In the genomic region with DNA sequence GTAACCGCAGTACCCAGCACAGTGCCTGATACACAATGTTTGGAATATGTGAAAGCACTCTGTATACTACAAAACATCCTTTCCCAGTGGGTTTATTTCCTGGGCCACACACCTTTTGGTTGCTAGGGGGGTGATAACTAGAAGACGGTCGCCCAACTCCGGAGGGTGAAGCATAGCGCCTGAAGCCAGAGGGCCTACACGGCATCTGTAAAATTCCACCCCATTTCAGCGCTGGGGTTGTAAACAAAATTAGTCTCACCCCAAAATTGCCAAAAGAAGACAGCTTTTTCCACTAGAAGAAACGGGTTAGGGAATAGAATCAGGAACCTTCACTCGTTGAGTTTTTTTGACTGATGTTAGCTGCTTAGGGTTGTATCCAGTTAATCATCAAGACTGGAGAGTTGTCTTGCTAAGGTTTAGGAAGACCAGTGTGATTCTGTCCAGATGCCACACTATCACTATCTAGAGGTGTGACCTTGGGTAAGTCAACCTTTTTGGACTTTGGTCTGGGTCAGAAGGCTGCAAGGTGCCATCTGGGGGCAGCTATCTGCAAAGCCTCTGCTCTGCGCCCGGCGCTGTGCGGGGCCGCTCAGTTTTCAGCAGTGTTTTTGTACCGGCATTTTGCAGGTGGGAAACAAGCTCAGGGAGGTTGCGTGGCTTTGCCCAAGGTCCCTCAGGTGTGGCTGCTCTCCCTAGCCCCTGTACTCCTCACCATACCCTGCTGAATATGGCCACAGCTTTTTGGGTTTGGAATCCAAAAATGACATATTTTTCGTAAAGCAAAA, we compare ENCODE assay signal across 8 cellular contexts. TPM values are rescaled to one million over a fixed set of nuclear protein-coding genes. Genes with fewer than 3 reads are reported as not detected.
DNase-seq lines count a peak whose midpoint lies in the region; ATAC-seq and TF ChIP-seq lines count a peak whose summit lies in the region.

No MANE protein-coding gene starts in this region.

- H3K4me3 Mint-ChIP-seq in activated naive CD4-positive, alpha-beta T cell treated with anti-CD3 and anti-CD28 coated beads for 36 hours, result peak overlapping the region; percentile 88
- peak overlapping the region; percentile 93 for H3K4me3 Mint-ChIP-seq in type B pancreatic cell

- H2BK5ac ChIP-seq in mesenchymal stem cell (ENCODE audit: low read depth, low read length, poor library complexity, severe bottlenecking), result no peak overlapping the region

- intact Hi-C loops in activated naive CD4-positive, alpha-beta T cell treated with anti-CD3 and anti-CD28 coated beads for 36 hours (cut with micrococcal nuclease), result no loop called here
- intact Hi-C loops in body of pancreas (cut with DNase I), result no loop called here

- H3K4me2 ChIP-seq in mesenchymal stem cell (ENCODE audit: low read length, poor library complexity, severe bottlenecking), result peak overlapping the region; percentile 63

- no peak for DNase-seq in activated naive CD4-positive, alpha-beta T cell treated with anti-CD3 and anti-CD28 coated beads for 36 hours
- no peak for DNase-seq in activated naive CD4-positive, alpha-beta T cell (lab: John Stamatoyannopoulos, UW)
- DNase-seq in body of pancreas (no peak), mesenchymal stem cell (no peak), type B pancreatic cell (ENCODE audit: extremely low spot score, unreplicated experiment) (no peak), NCI-H345 (lab: John Stamatoyannopoulos, UW) (no peak), NAMALWA (ENCODE audit: low spot score) (no peak)

- TF ChIP-seq CTCF in body of pancreas (IDR thresholded peaks at IDR 0.05), result no peak
- TF ChIP-seq CTCF in type B pancreatic cell (conservative IDR thresholded peaks at IDR 0.05), result no peak

- 53 to 60% methylated on average over 16 to 17 of the region's 17 CpGs for WGBS in body of pancreas, 2 donors
- WGBS in mesenchymal stem cell, result 97% methylated on average over 16 of the region's 17 CpGs

- no peak overlapping the region for H2AFZ ChIP-seq in mesenchymal stem cell (ENCODE audit: low read depth, low read length)

- H3K27me3 Mint-ChIP-seq in activated naive CD4-positive, alpha-beta T cell treated with anti-CD3 and anti-CD28 coated beads for 36 hours (ENCODE audit: low read depth), result no peaks in the 10 kb centered on the region
- H3K27me3 Mint-ChIP-seq in type B pancreatic cell, result peaks cover 8% of the 10 kb centered on the region

- ATAC-seq in body of pancreas, result no peak
- no peak for ATAC-seq in GM21619 (IDR thresholded peaks at IDR 0.05; ENCODE audit: unreplicated experiment)

- peak overlapping the region in 1 of 2 experiments; percentile 85 for H3K4ac ChIP-seq in mesenchymal stem cell (ENCODE audit: low read depth in 1 of 2, low read length in 2 of 2)

- H4K91ac ChIP-seq in mesenchymal stem cell (ENCODE audit: low read length), result no peak overlapping the region

- H3K36me3 ChIP-seq in body of pancreas (replicated peaks in 1 of 2; ENCODE audit: insufficient read depth in 1 of 2, low read depth in 2 of 2) (no peaks in the 10 kb centered on the region), mesenchymal stem cell (ENCODE audit: control insufficient read depth in 1 of 2, insufficient read depth in 2 of 2, low read depth in 1 of 2, low read length in 2 of 2) (peaks cover 3 to 4% of the 10 kb centered on the region in 2 experiments)

- H3K18ac ChIP-seq in mesenchymal stem cell (ENCODE audit: low read depth in 1 of 2, low read length in 2 of 2), result no peak overlapping the region

- H3K4me1 Mint-ChIP-seq in activated naive CD4-positive, alpha-beta T cell treated with anti-CD3 and anti-CD28 coated beads for 36 hours (ENCODE audit: low read depth), result peaks cover 47% of the 10 kb centered on the region
- H3K4me1 Mint-ChIP-seq in type B pancreatic cell (ENCODE audit: unreplicated experiment), result peaks cover 36% of the 10 kb centered on the region

- no peak overlapping the region for H2AK5ac ChIP-seq in mesenchymal stem cell (ENCODE audit: low read length, severe bottlenecking)

- no peaks in the 10 kb centered on the region for H3K9me3 Mint-ChIP-seq in activated naive CD4-positive, alpha-beta T cell treated with anti-CD3 and anti-CD28 coated beads for 36 hours
- no peaks in the 10 kb centered on the region for H3K9me3 Mint-ChIP-seq in type B pancreatic cell

- H2BK15ac ChIP-seq in mesenchymal stem cell (ENCODE audit: low read depth, poor library complexity, severe bottlenecking), result no peak overlapping the region

- H2BK12ac ChIP-seq in mesenchymal stem cell (ENCODE audit: low read length in 2 of 2), result peak overlapping the region in 1 of 2 experiments; percentile 1

- peak overlapping the region; percentile 91 for H3K9ac ChIP-seq in mesenchymal stem cell (ENCODE audit: low read length)

- H2BK120ac ChIP-seq in mesenchymal stem cell (ENCODE audit: low read depth, low read length), result no peak overlapping the region

- no peak overlapping the region for H3K14ac ChIP-seq in mesenchymal stem cell (ENCODE audit: low read length in 2 of 2)

- no peaks in the 10 kb centered on the region for H3K9me3 ChIP-seq in body of pancreas
- H3K9me3 ChIP-seq in mesenchymal stem cell (ENCODE audit: control insufficient read depth, low read length), result no peaks in the 10 kb centered on the region

- H3K27ac ChIP-seq in body of pancreas (peak overlapping the region; percentile 83 to 94 (median 89)), mesenchymal stem cell (ENCODE audit: low read length, poor library complexity, severe bottlenecking) (no peak overlapping the region)

- H3K4me1 ChIP-seq in body of pancreas, result peaks cover 50% of the 10 kb centered on the region
- H3K4me1 ChIP-seq in mesenchymal stem cell (ENCODE audit: control insufficient read depth, insufficient read depth, low read depth, low read length), result peaks cover 12% of the 10 kb centered on the region

- no peak overlapping the region for H3K23ac ChIP-seq in mesenchymal stem cell (ENCODE audit: low read length in 2 of 2)

- peak overlapping the region; percentile 81 for H3K27ac Mint-ChIP-seq in activated naive CD4-positive, alpha-beta T cell treated with anti-CD3 and anti-CD28 coated beads for 36 hours
- peak overlapping the region; percentile 94 for H3K27ac Mint-ChIP-seq in type B pancreatic cell

- no peaks in the 10 kb centered on the region for H3K27me3 ChIP-seq in body of pancreas
- H3K27me3 ChIP-seq in mesenchymal stem cell (ENCODE audit: control insufficient read depth in 1 of 2, insufficient read depth in 1 of 2, low read length in 2 of 2), result no peaks in the 10 kb centered on the region

- TF ChIP-seq POLR2A in body of pancreas (IDR thresholded peaks at IDR 0.05), result no peak

- CTCF ChIA-PET in activated naive CD4-positive, alpha-beta T cell treated with anti-CD3 and anti-CD28 coated beads for 36 hours (lab: Charles Lee), result interaction anchor here (0.6 to 1.4 kb wide), 6 partner anchors 14 to 273 kb away, joined by 3 to 4 read pairs (median 3); no protein-coding TSS in a partner anchor

- H3K79me1 ChIP-seq in mesenchymal stem cell (replicated peaks; ENCODE audit: low read length, poor library complexity, severe bottlenecking), result peaks cover 18% of the 10 kb centered on the region

- peak overlapping the region; percentile 53 for H4K8ac ChIP-seq in mesenchymal stem cell (ENCODE audit: low read length)

- peaks cover 2% of the 10 kb centered on the region for H3K36me3 Mint-ChIP-seq in activated naive CD4-positive, alpha-beta T cell treated with anti-CD3 and anti-CD28 coated beads for 36 hours (ENCODE audit: low read depth)
- H3K36me3 Mint-ChIP-seq in type B pancreatic cell, result peaks cover 3% of the 10 kb centered on the region

- H3K4me3 ChIP-seq in body of pancreas, result no peak overlapping the region
- H3K4me3 ChIP-seq in mesenchymal stem cell (ENCODE audit: insufficient read depth in 1 of 2, low read depth in 1 of 2, low read length in 2 of 2), result peak overlapping the region in 1 of 2 experiments; percentile 84

RNA-seq across cellular contexts. Expression of gene ZNF839, which starts 1.3 kb away (rescaled TPM):
- total RNA-seq in activated naive CD4-positive, alpha-beta T cell treated with anti-CD3 and anti-CD28 coated beads for 36 hours, result 10 to 100 TPM; 10.2 to 10.6 TPM
- 10 to 100 TPM in 1 of 2 donors, 1 to 10 TPM in 1; 8.0 to 22.1 TPM for total RNA-seq in body of pancreas
- 3.4 TPM for polyA plus RNA-seq in mesenchymal stem cell (2013, experiment 1 of 2)
- 3.8 TPM for polyA plus RNA-seq in mesenchymal stem cell (2013, experiment 2 of 2)
- 10.8 and 16.4 TPM in 2 replicates for total RNA-seq in type B pancreatic cell (ENCODE audit: low replicate concordance)

RNA-seq across cellular contexts. Expression of gene MOK, which starts 15.9 kb away (rescaled TPM):
- 1 to 10 TPM; 1.6 TPM for total RNA-seq in activated naive CD4-positive, alpha-beta T cell treated with anti-CD3 and anti-CD28 coated beads for 36 hours
- 10 to 100 TPM; 14.3 to 18.5 TPM for total RNA-seq in body of pancreas
- polyA plus RNA-seq in mesenchymal stem cell (2013, experiment 1 of 2), result 6.9 TPM
- polyA plus RNA-seq in mesenchymal stem cell (2013, experiment 2 of 2), result 7.7 TPM
- total RNA-seq in type B pancreatic cell (ENCODE audit: low replicate concordance), result 17.7 and 26.3 TPM in 2 replicates

RNA-seq across cellular contexts. Expression of gene CINP, which starts 41.8 kb away (rescaled TPM):
- total RNA-seq in activated naive CD4-positive, alpha-beta T cell treated with anti-CD3 and anti-CD28 coated beads for 36 hours, result 10 to 100 TPM; 45.3 to 46.2 TPM
- total RNA-seq in body of pancreas (10 to 100 TPM; 25.1 to 27.2 TPM), type B pancreatic cell (ENCODE audit: low replicate concordance) (29.5 and 34.2 TPM in 2 replicates)
- 34.5 TPM for polyA plus RNA-seq in mesenchymal stem cell (2013, experiment 1 of 2)
- polyA plus RNA-seq in mesenchymal stem cell (2013, experiment 2 of 2), result 32.4 TPM

RNA-seq across cellular contexts. Expression of gene TECPR2, which starts 41.9 kb away (rescaled TPM):
- 1 to 10 TPM; 2.3 to 3.6 TPM for total RNA-seq in activated naive CD4-positive, alpha-beta T cell treated with anti-CD3 and anti-CD28 coated beads for 36 hours
- total RNA-seq in body of pancreas, result 10 to 100 TPM in 1 of 2 donors, 1 to 10 TPM in 1; 7.0 to 51.4 TPM
- polyA plus RNA-seq in mesenchymal stem cell (2013, experiment 1 of 2), result 11.6 TPM
- 10.0 TPM for polyA plus RNA-seq in mesenchymal stem cell (2013, experiment 2 of 2)
- total RNA-seq in type B pancreatic cell (ENCODE audit: low replicate concordance), result 25.5 and 31.0 TPM in 2 replicates
